ENCODE assay signal across 26 cellular contexts in the genomic region with DNA sequence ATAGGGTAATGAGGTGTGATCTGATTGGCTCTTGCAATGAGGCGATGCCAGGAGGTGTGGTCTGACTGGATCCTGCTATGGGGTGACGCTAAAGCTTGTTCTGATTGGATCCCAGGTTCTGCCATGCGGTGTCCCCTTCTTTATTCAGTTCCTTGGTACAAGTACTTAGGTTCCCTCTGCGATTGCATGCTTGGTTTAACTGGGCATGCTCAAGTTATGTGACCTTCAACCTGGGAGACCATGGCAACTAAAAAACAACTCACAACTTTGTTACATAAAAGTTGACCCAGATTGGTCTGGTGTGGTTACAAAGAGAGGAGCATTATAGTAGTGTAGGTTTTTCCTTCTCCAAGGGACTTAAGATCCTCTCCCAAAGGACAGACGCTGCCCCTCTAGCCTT. TPM values are rescaled to one million over a fixed set of nuclear protein-coding genes. Genes with fewer than 3 reads are reported as not detected.
DNase-seq lines count a peak whose midpoint lies in the region; ATAC-seq and TF ChIP-seq lines count a peak whose summit lies in the region.
"Had no signal": no experiment of that assay in that cellular context is flagged by ENCODE, and none has a peak within 500 bp of the region (broad histone marks: within the 10 kb centered on the region; RNA-seq: fewer than 3 reads in every experiment).

No MANE protein-coding gene starts in this region.

- H3K27me3 ChIP-seq in mammary epithelial cell (ENCODE audit: insufficient read depth, low read length) = peaks cover 2% of the 10 kb centered on the region
- H3K27me3 ChIP-seq: SJCRH30 had no signal

- CTCF ChIA-PET in mammary epithelial cell (lab: Charles Lee; ENCODE audit: low non-redundant PET) = no interaction called here

- H3K4me3 ChIP-seq in mammary epithelial cell (replicated peaks in 1 of 3; ENCODE audit: insufficient read depth in 1 of 3, low read depth in 2 of 3, low read length in 3 of 3) = no peak overlapping the region
- H3K4me3 ChIP-seq: psoas muscle, SJCRH30 had no signal

- H3K36me3 ChIP-seq in mammary epithelial cell (ENCODE audit: insufficient read depth, low read length) = no peaks in the 10 kb centered on the region
- H3K36me3 ChIP-seq: SJCRH30 had no signal

- H3K27ac ChIP-seq in VCaP = 0 out of 2 replicates have a peak overlapping the region, but pooled peaks have one; percentile 5
- H3K27ac ChIP-seq in mammary epithelial cell (ENCODE audit: insufficient read depth, low read depth, low read length) = no peak overlapping the region
- H3K27ac ChIP-seq: epithelial cell of prostate, psoas muscle, SJCRH30 had no signal

- no peaks in the 10 kb centered on the region for H3K79me2 ChIP-seq in mammary epithelial cell (ENCODE audit: insufficient read depth, low read length)

- H3K9me3 ChIP-seq in mammary epithelial cell (replicated peaks; ENCODE audit: insufficient read depth, low read length) = no peaks in the 10 kb centered on the region
- H3K9me3 ChIP-seq: psoas muscle, SJCRH30 had no signal

- intact Hi-C loops in mammary epithelial cell (cut with micrococcal nuclease) = no loop called here

- DNase-seq in DMS53 (lab: John Stamatoyannopoulos, UW) = peak; percentile 18
- DNase-seq in DMS53 treated with DMSO at 0.1 percent for 48 hours (lab: John Stamatoyannopoulos, UW; ENCODE audit: unreplicated experiment) = no peak
- DNase-seq in left lobe of liver (ENCODE audit: low spot score) = no peak
- no peak for DNase-seq in mammary epithelial cell
- DNase-seq in hippocampal formation (lab: John Stamatoyannopoulos, UW) = no peak
- no peak for DNase-seq in NCI-H2107 (lab: John Stamatoyannopoulos, UW)
- DNase-seq: activated B cell treated with CpG ODN at 0.5 μM for 24 hours; activated CD4-positive, alpha-beta T cell treated with anti-CD3 and anti-CD28 coated beads, Interleukin-2, amount 50 U/mL, for 1 hour; activated gamma-delta T cell; activated naive CD8-positive, alpha-beta T cell treated with anti-CD3 and anti-CD28 coated beads, Interleukin-2, amount 10 ng/mL, durations not matched to agents 7 days and 5 days; activated T-cell treated with anti-CD3 and anti-CD28 coated beads, Interleukin-2, amount 50 U/mL, for 1 hour; aorta; Calu3; effector CD8-positive, alpha-beta T cell; Karpas-422; MV-4-11; naive thymus-derived CD8-positive, alpha-beta T cell; NCI-H146; NCI-H446; NCI-H774; psoas muscle; SJCRH30; stimulated activated CD4-positive, alpha-beta T cell treated with anti-CD3 and anti-CD28 coated beads, Interleukin-4, amount 100 ng/mL, for 24 hours had no signal

- H3K4me2 ChIP-seq in mammary epithelial cell (ENCODE audit: insufficient read depth, low read depth, low read length) = no peak overlapping the region

- 85% methylated on average over 5 of the region's 5 CpGs for WGBS in mammary epithelial cell (ENCODE audit: low coverage, missing lambda C conversion rate)

- no peaks in the 10 kb centered on the region for H4K20me1 ChIP-seq in mammary epithelial cell (ENCODE audit: insufficient read depth, low read length)

- in situ Hi-C loops in mammary epithelial cell (cut with MboI; ENCODE audit: low sequenced_read_pairs in 2 of 2) = no loop called here

- ATAC-seq in left lobe of liver (peak; percentile 76), HG02759 (IDR thresholded peaks at IDR 0.05; ENCODE audit: unreplicated experiment) (no peak)
- ATAC-seq: naive thymus-derived CD8-positive, alpha-beta T cell; psoas muscle had no signal

- H3K4me1 ChIP-seq in mammary epithelial cell (ENCODE audit: insufficient read depth, low read length) = no peaks in the 10 kb centered on the region
- H3K4me1 ChIP-seq: psoas muscle had no signal

- TF ChIP-seq CTCF in VCaP (conservative IDR thresholded peaks at IDR 0.05) = no peak
- TF ChIP-seq CTCF in mammary epithelial cell (conservative IDR thresholded peaks at IDR 0.05 in 1 of 2, IDR thresholded peaks at IDR 0.05 in 1 of 2; ENCODE audit: extremely low read depth in 1 of 2, insufficient read depth in 1 of 2, low read depth in 1 of 2, low read length in 2 of 2) = no peak

- no TSS peak for BruUV-seq in mammary epithelial cell (replicated peaks; lab: Mats Ljungman, UMichigan)

- dilution Hi-C loops in mammary epithelial cell (cut with HindIII; ENCODE audit: low sequenced_read_pairs) = no loop called here

- H3K9ac ChIP-seq in mammary epithelial cell (ENCODE audit: insufficient read depth, low read length) = no peak overlapping the region

- H2AFZ ChIP-seq in mammary epithelial cell (ENCODE audit: low read depth, low read length) = no peak overlapping the region

RNA-seq across cellular contexts. Expression of gene DNAJC1, which starts 49.5 kb away (rescaled TPM):
- total RNA-seq in left lobe of liver (29.3 TPM), mammary epithelial cell (10 to 100 TPM; 33.0 to 56.5 TPM)
- 18.2 TPM for polyA plus RNA-seq in mammary epithelial cell
- polyA minus RNA-seq in mammary epithelial cell = 3.8 TPM
